Comparison of ENCODE assay signal across 19 cellular contexts in genomic region chr17:5014357-5014756, GRCh38. TPM values are rescaled to one million over a fixed set of nuclear protein-coding genes. Genes with fewer than 3 reads are reported as not detected.
"Had no signal": no experiment of that assay in that cellular context is flagged by ENCODE, and none has a peak within 500 bp of the region (broad histone marks: within the 10 kb centered on the region; RNA-seq: fewer than 3 reads in every experiment).

No MANE protein-coding gene starts in this region.

- H3K9me3 ChIP-seq: esophagus squamous epithelium, mucosa of descending colon, right atrium auricular region, stomach had no signal

- H3K27me3 Mint-ChIP-seq: effector memory CD8-positive, alpha-beta T cell; naive thymus-derived CD8-positive, alpha-beta T cell had no signal

- H3K9me3 Mint-ChIP-seq: effector memory CD8-positive, alpha-beta T cell; naive thymus-derived CD8-positive, alpha-beta T cell had no signal

- H3K27ac ChIP-seq: epithelial cell of prostate, esophagus squamous epithelium, foreskin keratinocyte, hepatocyte, right atrium auricular region, stomach had no signal

- H3K4me3 Mint-ChIP-seq: effector memory CD8-positive, alpha-beta T cell; naive thymus-derived CD8-positive, alpha-beta T cell had no signal

- H3K4me3 ChIP-seq: esophagus squamous epithelium, hepatocyte, mucosa of descending colon, right atrium auricular region, stomach had no signal

- ATAC-seq: effector memory CD8-positive, alpha-beta T cell; foreskin keratinocyte; mucosa of descending colon; naive thymus-derived CD8-positive, alpha-beta T cell had no signal

- DNase-seq: effector memory CD8-positive, alpha-beta T cell; esophagus squamous epithelium; foreskin keratinocyte; kidney glomerular epithelial cell; mammary epithelial cell; mucosa of descending colon; posterior cingulate gyrus; small intestine; stimulated activated CD4-positive, alpha-beta T cell treated with anti-CD3 and anti-CD28 coated beads, Interleukin-12 subunit alpha, Interleukin-12 subunit beta, amount 100 ng/mL, for 4 hours; stimulated activated naive CD4-positive, alpha-beta T cell; stomach; substantia nigra; trophoblast cell had no signal

- H3K4me1 ChIP-seq: esophagus squamous epithelium, foreskin keratinocyte, right atrium auricular region, stomach had no signal

- H3K27me3 ChIP-seq: esophagus squamous epithelium, foreskin keratinocyte, hepatocyte, right atrium auricular region, stomach had no signal

RNA-seq across cellular contexts. Expression of gene SLC52A1, which starts 20.9 kb away (rescaled TPM):
- total RNA-seq: osteocyte, right atrium auricular region, stomach had no signal
- polyA plus RNA-seq: hepatocyte; naive thymus-derived CD8-positive, alpha-beta T cell; neural cell had no signal
